In the genomic region with DNA sequence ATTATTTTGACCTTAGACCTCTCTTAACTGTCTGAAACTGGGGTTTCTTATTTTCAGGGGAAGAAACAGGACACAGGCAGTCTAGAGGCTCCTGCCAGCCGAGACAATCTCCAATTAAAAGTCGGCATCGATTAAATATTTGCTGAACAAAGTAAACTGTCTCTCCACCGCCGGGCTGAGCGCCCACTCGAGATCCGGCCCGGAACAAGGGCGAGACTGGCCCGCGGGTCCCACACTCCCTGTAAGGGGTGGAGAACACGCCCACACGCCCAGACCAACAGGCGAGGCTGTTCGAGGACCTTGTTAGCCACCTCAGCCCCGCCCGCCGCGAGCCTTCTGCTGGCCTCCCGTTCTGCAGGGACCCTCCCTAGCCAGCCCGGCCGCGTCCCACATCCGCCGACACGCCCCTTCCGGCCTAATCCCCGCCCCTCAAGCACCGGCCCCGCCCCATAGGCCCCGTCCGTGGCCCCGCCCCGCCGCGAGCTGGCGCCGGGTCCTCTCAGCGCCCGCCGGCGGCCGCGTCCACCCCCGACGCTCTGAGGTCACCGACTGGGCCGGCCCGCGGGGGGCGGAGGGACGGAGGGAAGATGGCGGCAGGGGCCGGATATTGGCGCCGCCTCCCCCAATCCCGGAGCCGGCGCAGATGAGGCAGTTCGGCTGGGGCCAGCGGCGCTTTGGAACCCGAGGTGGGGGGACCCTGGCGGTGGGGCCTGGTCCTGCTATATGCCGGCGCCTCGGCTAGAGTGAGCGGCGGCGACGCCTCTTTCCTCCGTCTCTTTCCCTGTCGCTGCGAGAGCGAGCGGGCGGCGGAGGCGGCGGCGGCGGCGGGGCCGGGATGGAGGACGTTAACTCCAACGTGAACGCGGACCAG, we compare ENCODE assay signal across 8 cellular contexts. TPM values are rescaled to one million over a fixed set of nuclear protein-coding genes. Genes with fewer than 3 reads are reported as not detected.
A peak's percentile ranks its signal among the peaks of the same experiment; 100 is the strongest.
DNase-seq lines count a peak whose midpoint lies in the region; ATAC-seq and TF ChIP-seq lines count a peak whose summit lies in the region.

A gene (plus strand): TSS at position 625 of the 871 bp plus-strand sequence. CDS start 211 bp downstream, at position 836.

- TF ChIP-seq POLR2A in prostate gland (IDR thresholded peaks at IDR 0.05) = peak; percentile 78

- H3K4me3 ChIP-seq in left ventricle myocardium inferior (peak within 1 kb of the TSS; percentile 93), prostate gland (peak within 1 kb of the TSS; percentile 59 to 81), urinary bladder (ENCODE audit: low read depth, low read length) (peak within 1 kb of the TSS; percentile 84)

- H3K9me3 ChIP-seq in left ventricle myocardium inferior (replicated peaks) (no peaks in the 10 kb centered on the region), prostate gland (no peaks in the 10 kb centered on the region)

- intact Hi-C loops in left ventricle myocardium inferior (cut with micrococcal nuclease) = no loop called here
- intact Hi-C loops in prostate gland (cut with DNase I) = no loop called here

- peaks cover 36% of the 10 kb centered on the region for H3K4me1 Mint-ChIP-seq in T-helper 1 cell treated with Interleukin-12 subunit alpha and Interleukin-12 subunit beta and Interleukin-4 antibody, amounts not matched to agents 30 μg/mL and 1 μg/mL, for 36 hours (ENCODE audit: low read depth)

- H3K27me3 ChIP-seq in left ventricle myocardium inferior (ENCODE audit: low read depth) (no peaks in the 10 kb centered on the region), prostate gland (replicated peaks; ENCODE audit: insufficient read depth) (no peaks in the 10 kb centered on the region)

- TF ChIP-seq CTCF in GM13977 (IDR thresholded peaks at IDR 0.05; ENCODE audit: extremely low read depth, insufficient read depth, missing control alignments) (no peak), left ventricle myocardium inferior (IDR thresholded peaks at IDR 0.05; ENCODE audit: borderline replicate concordance) (peak; percentile 55), prostate gland (IDR thresholded peaks at IDR 0.05) (peak in 2 of 4 experiments; percentile 45 to 53)

- H3K4me1 ChIP-seq in left ventricle myocardium inferior (peaks cover 61% of the 10 kb centered on the region), prostate gland (replicated peaks) (peaks cover 7% of the 10 kb centered on the region), urinary bladder (ENCODE audit: insufficient read depth) (no peaks in the 10 kb centered on the region)

- under 1% methylated on average over 66 of the region's 89 CpGs for WGBS in prostate gland
- WGBS in urinary bladder = under 1% methylated on average over 89 of the region's 89 CpGs

- DNase-seq in GM13977 (ENCODE audit: low spot score) (peak; percentile 98), NCI-H1694 (lab: John Stamatoyannopoulos, UW) (peak; percentile 88), amygdala (lab: John Stamatoyannopoulos, UW) (peak; percentile 82 to 99 (median 95)), left ventricle myocardium inferior (peak; percentile 100), prostate gland (ENCODE audit: low spot score) (peak; percentile 99)

- peak within 1 kb of the TSS; percentile 98 for H3K27ac ChIP-seq in left ventricle myocardium inferior (replicated peaks)
- peak within 1 kb of the TSS; percentile 97 for H3K27ac ChIP-seq in prostate gland
- H3K27ac ChIP-seq in urinary bladder (ENCODE audit: low read depth) = peak within 1 kb of the TSS; percentile 97

- H3K4me3 Mint-ChIP-seq in T-helper 1 cell treated with Interleukin-12 subunit alpha and Interleukin-12 subunit beta and Interleukin-4 antibody, amounts not matched to agents 30 μg/mL and 1 μg/mL, for 36 hours = peak within 1 kb of the TSS; percentile 94

- no peaks in the 10 kb centered on the region for H3K36me3 ChIP-seq in left ventricle myocardium inferior
- H3K36me3 ChIP-seq in prostate gland = no peaks in the 10 kb centered on the region
- no peaks in the 10 kb centered on the region for H3K36me3 ChIP-seq in urinary bladder (ENCODE audit: insufficient read depth)

- peak; percentile 84 for ATAC-seq in HG02884 (IDR thresholded peaks at IDR 0.05; ENCODE audit: unreplicated experiment)

- in situ Hi-C loops in GM13977 (cut with MboI; ENCODE audit: low pct_unique_long_range_greater_than_20kb, low sequenced_read_pairs, unreplicated experiment) = no loop called here

- no peaks in the 10 kb centered on the region for H3K9me3 Mint-ChIP-seq in T-helper 1 cell treated with Interleukin-12 subunit alpha and Interleukin-12 subunit beta and Interleukin-4 antibody, amounts not matched to agents 30 μg/mL and 1 μg/mL, for 36 hours

- peaks cover 3% of the 10 kb centered on the region for H3K36me3 Mint-ChIP-seq in T-helper 1 cell treated with Interleukin-12 subunit alpha and Interleukin-12 subunit beta and Interleukin-4 antibody, amounts not matched to agents 30 μg/mL and 1 μg/mL, for 36 hours (ENCODE audit: low read depth)

- H3K27me3 Mint-ChIP-seq in T-helper 1 cell treated with Interleukin-12 subunit alpha and Interleukin-12 subunit beta and Interleukin-4 antibody, amounts not matched to agents 30 μg/mL and 1 μg/mL, for 36 hours (ENCODE audit: low read depth) = no peaks in the 10 kb centered on the region

- H3K27ac Mint-ChIP-seq in T-helper 1 cell treated with Interleukin-12 subunit alpha and Interleukin-12 subunit beta and Interleukin-4 antibody, amounts not matched to agents 30 μg/mL and 1 μg/mL, for 36 hours = peak within 1 kb of the TSS; percentile 95

RNA-seq across cellular contexts. Expression of the gene that starts here (rescaled TPM):
- total RNA-seq in left ventricle myocardium inferior = 132 TPM
- 100 to 1,000 TPM in 1 of 2 donors, 10 to 100 TPM in 1; 95.1 to 119 TPM for total RNA-seq in prostate gland
- 73.9 TPM for total RNA-seq in urinary bladder
- polyA plus RNA-seq in urinary bladder = 90.7 TPM

Comparison
In these comparisons a context has a peak if more than half of its experiments do, and no peak if none do; other contexts are left out.
1. Peak in every context shown above with its lines: DNase-seq, ATAC-seq, H3K4me3 ChIP-seq and H3K27ac ChIP-seq.